Comparison of ENCODE assay signal across 8 cellular contexts in genomic region chr22:42079319-42080251, GRCh38. TPM values are rescaled to one million over a fixed set of nuclear protein-coding genes. Genes with fewer than 3 reads are reported as not detected.
A peak's percentile ranks its signal among the peaks of the same experiment; 100 is the strongest.
DNase-seq lines count a peak whose midpoint lies in the region; ATAC-seq lines count a peak whose summit lies in the region.

TSS of gene SMDT1 (plus strand) at chr22:42079700. CDS start at chr22:42079769, 69 bp downstream.

- H3K9me3 Mint-ChIP-seq in activated naive CD4-positive, alpha-beta T cell treated with anti-CD3 and anti-CD28 coated beads, Interleukin-2, amount 50 U/mL, for 72 hours = no peaks in the 10 kb centered on the region

- peaks cover 13 to 26% of the 10 kb centered on the region in 2 donors for H3K36me3 Mint-ChIP-seq in activated naive CD4-positive, alpha-beta T cell treated with anti-CD3 and anti-CD28 coated beads, Interleukin-2, amount 50 U/mL, for 72 hours

- peak within 1 kb of the TSS; percentile 99 for H3K27ac ChIP-seq in temporal lobe (ENCODE audit: low read depth, low read length)

- ATAC-seq in HG02610 (IDR thresholded peaks at IDR 0.05; ENCODE audit: unreplicated experiment) = peak; percentile 79
- peak; percentile 89 to 92 for ATAC-seq in activated naive CD4-positive, alpha-beta T cell treated with anti-CD3 and anti-CD28 coated beads, Interleukin-2, amount 50 U/mL, for 72 hours

- DNase-seq in NCI-H1092 treated with DMSO at 0.1 percent for 48 hours (lab: John Stamatoyannopoulos, UW) (peak; percentile 98), SKM-1 (lab: John Stamatoyannopoulos, UW; ENCODE audit: unreplicated experiment) (peak; percentile 93), glomerular endothelial cell (ENCODE audit: extremely low read depth, low read depth, low spot score) (peak; percentile 89), occipital lobe (lab: John Stamatoyannopoulos, UW) (peak; percentile 99)
- DNase-seq in activated naive CD4-positive, alpha-beta T cell treated with anti-CD3 and anti-CD28 coated beads, Interleukin-2, amount 50 U/mL, for 72 hours (ENCODE audit: low spot score in 2 of 2) = peak; percentile 98 to 99

- peak within 1 kb of the TSS; percentile 95 for H3K4me3 ChIP-seq in GM08714 (ENCODE audit: low read length)

- peak within 1 kb of the TSS; percentile 98 to 99 for H3K27ac Mint-ChIP-seq in activated naive CD4-positive, alpha-beta T cell treated with anti-CD3 and anti-CD28 coated beads, Interleukin-2, amount 50 U/mL, for 72 hours

RNA-seq across cellular contexts. Expression of gene SMDT1, which starts in this region (rescaled TPM):
- 10 to 100 TPM; 48.3 to 59.9 TPM for total RNA-seq in activated naive CD4-positive, alpha-beta T cell treated with anti-CD3 and anti-CD28 coated beads, Interleukin-2, amount 50 U/mL, for 72 hours
- 5.8 and 7.6 TPM in 2 replicates for total RNA-seq in glomerular endothelial cell
- total RNA-seq in occipital lobe = 15.9 TPM
- 15.2 TPM for total RNA-seq in temporal lobe

Comparison
In these comparisons a context has a peak if more than half of its experiments do, and no peak if none do; other contexts are left out.
1. Peak in every context shown above with its lines: DNase-seq, ATAC-seq, H3K4me3 ChIP-seq and H3K27ac ChIP-seq.